1 cellular context compared by ENCODE assay signal in the genomic region with DNA sequence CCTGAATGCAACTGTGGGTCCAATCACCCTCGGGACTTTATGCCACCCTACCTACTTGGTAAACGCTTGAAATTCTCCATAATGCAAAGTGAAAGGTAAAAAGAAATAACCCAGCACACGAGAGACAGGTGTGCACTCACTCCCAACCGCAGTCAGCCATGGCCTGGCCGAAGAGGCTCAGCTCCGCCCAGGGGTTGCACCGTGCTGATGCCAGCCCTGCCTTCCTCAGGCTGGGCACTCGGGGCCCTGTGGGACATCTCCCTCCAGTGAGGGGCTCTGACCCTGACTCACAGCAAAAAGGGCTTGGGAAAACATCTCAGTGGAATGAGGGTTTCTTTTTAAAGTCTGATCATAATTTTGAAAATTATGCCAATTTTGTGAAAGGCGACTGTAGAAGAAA.
TF ChIP-seq lines count a peak whose summit lies in the region.

No MANE protein-coding gene starts in this region.

TF ChIP-seq in WTC11, 78 proteins besides CTCF, POLR2A, EP300 and RAD21 (continued from another document):
- no peak for TF ChIP-seq NFYB (CRISPR knock-in tag; conservative IDR thresholded peaks at IDR 0.05; ENCODE audit: low read depth)
